11 cellular contexts compared by ENCODE assay signal in genomic region chr17:14604920-14605599, GRCh38.
A peak's percentile ranks its signal among the peaks of the same experiment; 100 is the strongest.
DNase-seq lines count a peak whose midpoint lies in the region; ATAC-seq and TF ChIP-seq lines count a peak whose summit lies in the region.
"Had no signal": no experiment of that assay in that cellular context is flagged by ENCODE, and none has a peak within 500 bp of the region (broad histone marks: within the 10 kb centered on the region; RNA-seq: fewer than 3 reads in every experiment).

No MANE protein-coding gene starts in this region.

- H3K9me3 Mint-ChIP-seq in memory B cell: peaks cover 21% of the 10 kb centered on the region
- H3K9me3 Mint-ChIP-seq: type B pancreatic cell had no signal

- peak overlapping the region; percentile 66 for H3K4me3 Mint-ChIP-seq in memory B cell
- H3K4me3 Mint-ChIP-seq: type B pancreatic cell had no signal

- intact Hi-C loops in ascending aorta (cut with DNase I): no loop called here

- TF ChIP-seq CTCF in ascending aorta (IDR thresholded peaks at IDR 0.05) (no peak), coronary artery (IDR thresholded peaks at IDR 0.05) (no peak)

- H3K36me3 Mint-ChIP-seq in memory B cell: peaks cover 6% of the 10 kb centered on the region
- H3K36me3 Mint-ChIP-seq: type B pancreatic cell had no signal

- DNase-seq in AML-193 (lab: John Stamatoyannopoulos, UW): peak; percentile 87 to 88
- peak; percentile 87 to 90 for DNase-seq in Kasumi-1 (lab: John Stamatoyannopoulos, UW)
- peak; percentile 24 to 70 for DNase-seq in ascending aorta (ENCODE audit: low spot score in 2 of 2)
- peak; percentile 11 to 32 for DNase-seq in memory B cell (ENCODE audit: low spot score in 2 of 2)
- no peak for DNase-seq in mesenteric fat pad (ENCODE audit: low spot score)
- no peak for DNase-seq in NCI-H748 treated with DMSO at 0.1 percent for 48 hours (lab: John Stamatoyannopoulos, UW)
- DNase-seq in coronary artery (ENCODE audit: low spot score): no peak
- DNase-seq: effector CD8-positive, alpha-beta T cell had no signal

- no peaks in the 10 kb centered on the region for H3K36me3 ChIP-seq in ascending aorta

- no peak overlapping the region for H3K4me3 ChIP-seq in ascending aorta
- no peak overlapping the region for H3K4me3 ChIP-seq in coronary artery

- ATAC-seq in memory B cell (ENCODE audit: low read depth): peak; percentile 89
- no peak for ATAC-seq in GM21423 (IDR thresholded peaks at IDR 0.05; ENCODE audit: unreplicated experiment)
- ATAC-seq: activated naive CD4-positive, alpha-beta T cell treated with anti-CD3 and anti-CD28 coated beads, Interleukin-2, amount 50 U/mL, for 72 hours had no signal

- H3K4me1 ChIP-seq in ascending aorta: no peaks in the 10 kb centered on the region

- H3K27me3 Mint-ChIP-seq in memory B cell: no peaks in the 10 kb centered on the region
- H3K27me3 Mint-ChIP-seq: type B pancreatic cell had no signal

- H3K27ac Mint-ChIP-seq in memory B cell: peak overlapping the region; percentile 51
- H3K27ac Mint-ChIP-seq: activated naive CD4-positive, alpha-beta T cell treated with anti-CD3 and anti-CD28 coated beads, Interleukin-2, amount 50 U/mL, for 72 hours; type B pancreatic cell had no signal

- peaks cover 13% of the 10 kb centered on the region for H3K4me1 Mint-ChIP-seq in memory B cell

- no peaks in the 10 kb centered on the region for H3K27me3 ChIP-seq in ascending aorta

- no peak overlapping the region for H3K27ac ChIP-seq in ascending aorta
- H3K27ac ChIP-seq in coronary artery: no peak overlapping the region

- H3K9me3 ChIP-seq in ascending aorta: no peaks in the 10 kb centered on the region

Comparison
In these comparisons a context has a peak if more than half of its experiments do, and no peak if none do; other contexts are left out.
1. DNase-seq: peak in AML-193 (2 of 2), Kasumi-1 (2 of 2), ascending aorta (2 of 2) and memory B cell (2 of 2); none in mesenteric fat pad (single experiment), NCI-H748 treated with DMSO at 0.1 percent for 48 hours (single experiment) and coronary artery (single experiment).